ENCODE assay signal across 8 cellular contexts in genomic region chr17:82592751-82593589, GRCh38. TPM values are rescaled to one million over a fixed set of nuclear protein-coding genes. Genes with fewer than 3 reads are reported as not detected.
DNase-seq lines count a peak whose midpoint lies in the region; ATAC-seq, FAIRE-seq and TF ChIP-seq lines count a peak whose summit lies in the region.

No MANE protein-coding gene starts in this region.

- H3K9me3 ChIP-seq in HepG2 (ENCODE audit: low read length) = no peaks in the 10 kb centered on the region

- ATAC-seq in HepG2 = peak; percentile 11
- ATAC-seq in HG02973 (IDR thresholded peaks at IDR 0.05; ENCODE audit: unreplicated experiment) = no peak
- no peak for ATAC-seq in GM18858 (IDR thresholded peaks at IDR 0.05; ENCODE audit: unreplicated experiment)

- no peaks in the 10 kb centered on the region for H3K79me2 ChIP-seq in HepG2 (ENCODE audit: insufficient read depth, low read length)

- no peaks in the 10 kb centered on the region for H3K27me3 ChIP-seq in HepG2 (ENCODE audit: control insufficient read depth in 1 of 2, insufficient read depth in 2 of 2, low read length in 2 of 2)

- H3K4me2 ChIP-seq in HepG2 (ENCODE audit: low read depth, low read length) = peak overlapping the region; percentile 92

- no peak overlapping the region for H2AFZ ChIP-seq in HepG2 (ENCODE audit: low read length)

- peaks cover 27% of the 10 kb centered on the region for H3K4me1 ChIP-seq in HepG2 (ENCODE audit: insufficient read depth, low read length)

- 44% methylated on average over 23 of the region's 30 CpGs for WGBS in HepG2 (ENCODE audit: low lambda C conversion rate)

- TF ChIP-seq EP300 in HepG2 (IDR thresholded peaks at IDR 0.05; ENCODE audit: low read depth in 2 of 2, low read length in 2 of 2) (no peak; a peak in 1 of 4 replicates), HepG2 (CRISPR knock-in tag; IDR thresholded peaks at IDR 0.05; ENCODE audit: borderline replicate concordance) (no peak)

- peaks cover 9% of the 10 kb centered on the region; the same call in 1 of the 2 replicates for H4K20me1 ChIP-seq in HepG2 (ENCODE audit: insufficient read depth, low read length)

- no peak for TF ChIP-seq POLR2A in HepG2 (IDR thresholded peaks at IDR 0.05; ENCODE audit: insufficient read depth in 1 of 2, low read depth in 2 of 2, low read length in 2 of 2)

- DNase-seq in NCI-H345 (lab: John Stamatoyannopoulos, UW) (peak; percentile 84), dedifferentiated amniotic fluid mesenchymal stem cell (ENCODE audit: extremely low spot score) (peak; percentile 48), HepG2 (ENCODE audit: low spot score) (peak; percentile 87)
- peak; percentile 70 for DNase-seq in activated CD4-positive, alpha-beta T cell treated with anti-CD3 and anti-CD28 coated beads for 48 hours
- DNase-seq in stimulated activated CD4-positive, alpha-beta T cell treated with anti-CD3 and anti-CD28 coated beads, Interleukin-2, amount 100 ng/mL, for 4 hours (ENCODE audit: low read depth) = peak; percentile 26

- H3K36me3 ChIP-seq in HepG2 (replicated peaks in 1 of 2; ENCODE audit: control insufficient read depth in 1 of 2, insufficient read depth in 2 of 2, low read length in 2 of 2) = peaks cover 25 to 46% of the 10 kb centered on the region in 2 experiments

- peak overlapping the region; percentile 60 for H3K9ac ChIP-seq in HepG2 (ENCODE audit: insufficient read depth, low read depth, low read length)

- TF ChIP-seq RAD21 in HepG2 (CRISPR knock-in tag; IDR thresholded peaks at IDR 0.05) = no peak

- H3K4me3 ChIP-seq in GM08714 (ENCODE audit: low read length) (peak overlapping the region; percentile 52; the same call in 1 of the 2 replicates), HepG2 (replicated peaks in 1 of 3; ENCODE audit: insufficient read depth in 1 of 3, low read depth in 2 of 3, low read length in 3 of 3) (peak overlapping the region; percentile 7 to 70 (median 38); a peak in 4 of 6 replicates)

- peak overlapping the region; percentile 72 for H3K27ac ChIP-seq in HepG2 (ENCODE audit: extremely low read length, insufficient read depth, low read length)

- no TSS peak for BruUV-seq in HepG2 (replicated peaks; lab: Mats Ljungman, UMichigan)

- in situ Hi-C loops in HepG2 (cut with HindIII; ENCODE audit: extremely low pct_ligation_motif_present, low pct_unique_long_range_greater_than_20kb) = no loop called here

- TF ChIP-seq CTCF in HepG2 (CRISPR knock-in tag; IDR thresholded peaks at IDR 0.05) = no peak

- CTCF ChIA-PET in HepG2 (lab: Yijun Ruan, JAX; ENCODE audit: low intra/inter-chr PET ratio, low total read pairs) = no interaction called here

- peak; percentile 52 for FAIRE-seq in HepG2 (lab: Jason Lieb, UNC)

- intact Hi-C loops in HepG2 (cut with micrococcal nuclease; ENCODE audit: unreplicated experiment) = no loop called here

- POLR2A ChIA-PET in HepG2 (lab: Yijun Ruan, JAX) = interaction anchor here (0.9 to 2.6 kb wide), 2 partner anchors 24 to 74 kb away, joined by 6 to 15 read pairs; partner anchors contain the start of gene FOXK2

TF ChIP-seq in HepG2, 621 proteins besides CTCF, POLR2A, EP300 and RAD21 (continues in another document):
- TF ChIP-seq SAFB2 (CRISPR knock-in tag; IDR thresholded peaks at IDR 0.05; ENCODE audit: borderline replicate concordance, low read depth) (no peak), SMAD1 (CRISPR knock-in tag; IDR thresholded peaks at IDR 0.05; ENCODE audit: borderline replicate concordance, low read depth) (0 out of 2 replicates have a peak, but pooled peaks have one; percentile 20), SRSF4 (IDR thresholded peaks at IDR 0.05; ENCODE audit: low read depth, low read length, poor library complexity, severe bottlenecking) (no peak), ZNF562 (CRISPR knock-in tag; IDR thresholded peaks at IDR 0.05; ENCODE audit: borderline replicate concordance) (no peak), ZNF513 (CRISPR knock-in tag; conservative IDR thresholded peaks at IDR 0.05) (no peak), IRF9 (CRISPR knock-in tag; IDR thresholded peaks at IDR 0.05; ENCODE audit: borderline replicate concordance) (peak; percentile 29; the same call in 1 of the 2 replicates), ZNF101 (CRISPR knock-in tag; IDR thresholded peaks at IDR 0.05; ENCODE audit: borderline replicate concordance, low read depth) (no peak), NPAS2 (CRISPR knock-in tag; IDR thresholded peaks at IDR 0.05; ENCODE audit: borderline replicate concordance) (no peak), ZBTB42 (CRISPR knock-in tag; IDR thresholded peaks at IDR 0.05) (no peak), ZNF800 (CRISPR knock-in tag; IDR thresholded peaks at IDR 0.05) (no peak), TBL1XR1 (IDR thresholded peaks at IDR 0.05; ENCODE audit: borderline replicate concordance, low read length, partially characterized antibody) (peak; percentile 21), RXRA (CRISPR knock-in tag; IDR thresholded peaks at IDR 0.05) (0 out of 2 replicates have a peak, but pooled peaks have one; percentile 33)

RNA-seq across cellular contexts. Expression of gene WDR45B, which starts 55.3 kb away (rescaled TPM):
- 86.2 and 88.8 TPM in 2 replicates for total RNA-seq in HepG2 (2016; rRNA removed; fragmentation: Illumina TruSeq; extraction: Trizol)
- total RNA-seq in HepG2 (2016; cell fraction: cytosol; rRNA removed; fragmentation: Illumina TruSeq; extraction: Trizol; ENCODE audit: low read depth) = 59.9 and 62.3 TPM in 2 replicates
- 80.2 and 87.6 TPM in 2 replicates for total RNA-seq in HepG2 (2016; cell fraction: insoluble cytoplasmic fraction; rRNA removed; fragmentation: Illumina TruSeq; extraction: Trizol)
- total RNA-seq in HepG2 (2016; cell fraction: membrane; rRNA removed; fragmentation: Illumina TruSeq; extraction: Trizol) = 148 and 149 TPM in 2 replicates
- 45.2 and 55.4 TPM in 2 replicates for total RNA-seq in HepG2 (2016; cell fraction: nucleus; rRNA removed; fragmentation: Illumina TruSeq; extraction: Trizol)
- polyA plus RNA-seq in HepG2 (2011; rRNA removed) = 153 and 155 TPM in 2 replicates
- 121 and 131 TPM in 2 replicates for polyA plus RNA-seq in HepG2 (2011; cell fraction: cytosol; rRNA removed)
- 186 and 214 TPM in 2 replicates for polyA plus RNA-seq in HepG2 (2011; cell fraction: nucleus; rRNA removed)
- polyA plus RNA-seq in HepG2 (2012) = 124 and 164 TPM in 2 replicates
- 65.9 and 70.7 TPM in 2 replicates for polyA plus RNA-seq in HepG2 (2016; cell fraction: cytosol; fragmentation: Illumina TruSeq; extraction: Trizol; ENCODE audit: low read depth)
- 89.4 and 101 TPM in 2 replicates for polyA plus RNA-seq in HepG2 (2016; cell fraction: insoluble cytoplasmic fraction; fragmentation: Illumina TruSeq; extraction: Trizol; ENCODE audit: low read depth)
- polyA plus RNA-seq in HepG2 (2016; cell fraction: membrane; fragmentation: Illumina TruSeq; extraction: Trizol; ENCODE audit: low read depth) = 129 and 138 TPM in 2 replicates
- 81.4 and 81.5 TPM in 2 replicates for polyA plus RNA-seq in HepG2 (2016; cell fraction: nucleus; fragmentation: Illumina TruSeq; extraction: Trizol; ENCODE audit: insufficient read depth, low read depth)
- polyA minus RNA-seq in HepG2 (2011; rRNA and poly(A)+ RNA removed; ENCODE audit: low replicate concordance) = 68.7 and 113 TPM in 2 replicates
- 60.7 and 64.4 TPM in 2 replicates for polyA minus RNA-seq in HepG2 (2011; cell fraction: cytosol; rRNA and poly(A)+ RNA removed)
- polyA minus RNA-seq in HepG2 (2011; cell fraction: nucleus; rRNA and poly(A)+ RNA removed) = 61.5 and 68.1 TPM in 2 replicates

Comparison
In these comparisons a context has a peak if more than half of its experiments do, and no peak if none do; other contexts are left out.
1. DNase-seq: peak in every context shown above with its lines; median percentile 87 in HepG2; 84 in NCI-H345; 70 in activated CD4-positive, alpha-beta T cell treated with anti-CD3 and anti-CD28 coated beads for 48 hours; 48 in dedifferentiated amniotic fluid mesenchymal stem cell; 26 in stimulated activated CD4-positive, alpha-beta T cell treated with anti-CD3 and anti-CD28 coated beads, Interleukin-2, amount 100 ng/mL, for 4 hours.